8 cellular contexts compared by ENCODE assay signal in genomic region chr4:183505556-183506388, GRCh38.
DNase-seq lines count a peak whose midpoint lies in the region; ATAC-seq and TF ChIP-seq lines count a peak whose summit lies in the region.

No MANE protein-coding gene starts in this region.

- peak; percentile 84 for DNase-seq in EL
- DNase-seq in KBM-7: peak; percentile 87
- peak; percentile 79 for DNase-seq in RPMI8226
- DNase-seq in activated gamma-delta T cell (lab: John Stamatoyannopoulos, UW): peak; percentile 75
- peak; percentile 57 for DNase-seq in fibroblast of the conjunctiva (ENCODE audit: low read depth)
- peak; percentile 87 for DNase-seq in nephron progenitor cell

- no peaks in the 10 kb centered on the region for H3K9me3 Mint-ChIP-seq in nephron progenitor cell
- no peaks in the 10 kb centered on the region for H3K9me3 Mint-ChIP-seq in stimulated activated naive CD8-positive, alpha-beta T cell treated with anti-CD3 and anti-CD28 coated beads, Interleukin-15, Interleukin-2, amounts not matched to agents 100 ng/mL and 50 ng/mL, for 24 hours

- peak overlapping the region; percentile 93 for H3K4me3 Mint-ChIP-seq in nephron progenitor cell
- H3K4me3 Mint-ChIP-seq in stimulated activated naive CD8-positive, alpha-beta T cell treated with anti-CD3 and anti-CD28 coated beads, Interleukin-15, Interleukin-2, amounts not matched to agents 100 ng/mL and 50 ng/mL, for 24 hours: peak overlapping the region; percentile 93

- in situ Hi-C loops in KBM-7 (cut with MboI; ENCODE audit: low pct_unique_long_range_greater_than_20kb, low sequenced_read_pairs): no loop called here

- H3K27me3 Mint-ChIP-seq in nephron progenitor cell (ENCODE audit: low read depth, poor library complexity): no peaks in the 10 kb centered on the region
- H3K27me3 Mint-ChIP-seq in stimulated activated naive CD8-positive, alpha-beta T cell treated with anti-CD3 and anti-CD28 coated beads, Interleukin-15, Interleukin-2, amounts not matched to agents 100 ng/mL and 50 ng/mL, for 24 hours: no peaks in the 10 kb centered on the region

- peaks cover 27% of the 10 kb centered on the region for H3K4me1 Mint-ChIP-seq in nephron progenitor cell
- peaks cover 38% of the 10 kb centered on the region for H3K4me1 Mint-ChIP-seq in stimulated activated naive CD8-positive, alpha-beta T cell treated with anti-CD3 and anti-CD28 coated beads, Interleukin-15, Interleukin-2, amounts not matched to agents 100 ng/mL and 50 ng/mL, for 24 hours (ENCODE audit: low read depth)

- TF ChIP-seq CTCF in nephron progenitor cell (IDR thresholded peaks at IDR 0.05): no peak

- H3K36me3 Mint-ChIP-seq in nephron progenitor cell (ENCODE audit: low read depth): peaks cover 9% of the 10 kb centered on the region
- peaks cover 12% of the 10 kb centered on the region for H3K36me3 Mint-ChIP-seq in stimulated activated naive CD8-positive, alpha-beta T cell treated with anti-CD3 and anti-CD28 coated beads, Interleukin-15, Interleukin-2, amounts not matched to agents 100 ng/mL and 50 ng/mL, for 24 hours (ENCODE audit: low read depth)

- peak overlapping the region; percentile 98 for H3K27ac Mint-ChIP-seq in nephron progenitor cell
- H3K27ac Mint-ChIP-seq in stimulated activated naive CD8-positive, alpha-beta T cell treated with anti-CD3 and anti-CD28 coated beads, Interleukin-15, Interleukin-2, amounts not matched to agents 100 ng/mL and 50 ng/mL, for 24 hours: peak overlapping the region; percentile 98

- ATAC-seq in GM21737 (IDR thresholded peaks at IDR 0.05; ENCODE audit: unreplicated experiment): peak; percentile 47

Comparison
In these comparisons a context has a peak if more than half of its experiments do, and no peak if none do; other contexts are left out.
1. Peak in every context shown above with its lines: DNase-seq and ATAC-seq.